Comparison of ENCODE assay signal across 8 cellular contexts in genomic region chr12:104138747-104139186, GRCh38. TPM values are rescaled to one million over a fixed set of nuclear protein-coding genes. Genes with fewer than 3 reads are reported as not detected.
DNase-seq lines count a peak whose midpoint lies in the region; ATAC-seq and TF ChIP-seq lines count a peak whose summit lies in the region.

No MANE protein-coding gene starts in this region.

- DNase-seq in G401 (ENCODE audit: low spot score) (peak; percentile 62), SJCRH30 (peak; percentile 22 to 52), fibroblast of lung (ENCODE audit: low read depth in 2 of 2) (peak in 1 of 2 donors; percentile 17), activated gamma-delta T cell treated with Interleukin-2 at 50 U/mL for 16 hours (no peak)

- H3K36me3 ChIP-seq in SJCRH30 (peaks cover 6% of the 10 kb centered on the region), fibroblast of lung (ENCODE audit: control insufficient read depth, insufficient read depth, low read length) (no peaks in the 10 kb centered on the region), parathyroid adenoma (ENCODE audit: control insufficient read depth, insufficient read depth, low read length) (no peaks in the 10 kb centered on the region)

- no peak for ATAC-seq in GM18517 (IDR thresholded peaks at IDR 0.05; ENCODE audit: unreplicated experiment)
- ATAC-seq in GM21737 (IDR thresholded peaks at IDR 0.05; ENCODE audit: unreplicated experiment), result no peak
- no peak for ATAC-seq in HG03460 (IDR thresholded peaks at IDR 0.05; ENCODE audit: unreplicated experiment)

- 0 out of 2 replicates have a peak, but pooled peaks cover 9% of the 10 kb centered on the region for H3K4me1 ChIP-seq in SJCRH30
- H3K4me1 ChIP-seq in fibroblast of lung (ENCODE audit: control insufficient read depth, extremely low read depth, insufficient read depth, low read length), result peaks cover 9% of the 10 kb centered on the region
- H3K4me1 ChIP-seq in parathyroid adenoma, result peaks cover 14% of the 10 kb centered on the region

- H3K27me3 ChIP-seq in SJCRH30, result no peaks in the 10 kb centered on the region
- H3K27me3 ChIP-seq in fibroblast of lung (ENCODE audit: control insufficient read depth, insufficient read depth, low read length), result no peaks in the 10 kb centered on the region
- H3K27me3 ChIP-seq in parathyroid adenoma (ENCODE audit: control insufficient read depth, insufficient read depth, low read length), result no peaks in the 10 kb centered on the region

- H3K27ac ChIP-seq in SJCRH30 (peak overlapping the region; percentile 79), fibroblast of lung (ENCODE audit: insufficient read depth, low read length) (peak overlapping the region; percentile 61), parathyroid adenoma (peak overlapping the region; percentile 63)

- H3K9ac ChIP-seq in fibroblast of lung (ENCODE audit: insufficient read depth, low read length), result peak overlapping the region; percentile 55
- H3K9ac ChIP-seq in parathyroid adenoma, result no peak overlapping the region

- no peaks in the 10 kb centered on the region for H3K9me3 ChIP-seq in SJCRH30 (replicated peaks)
- no peaks in the 10 kb centered on the region for H3K9me3 ChIP-seq in fibroblast of lung (ENCODE audit: control insufficient read depth, insufficient read depth, low read depth, low read length)
- no peaks in the 10 kb centered on the region for H3K9me3 ChIP-seq in parathyroid adenoma (ENCODE audit: control insufficient read depth, low read length)

- H4K20me1 ChIP-seq in fibroblast of lung (ENCODE audit: control insufficient read depth, extremely low read depth, insufficient read depth, low read length), result peaks cover 1% of the 10 kb centered on the region

- H2AFZ ChIP-seq in fibroblast of lung (ENCODE audit: low read length), result peak overlapping the region; percentile 66
- H2AFZ ChIP-seq in parathyroid adenoma, result peak overlapping the region; percentile 94

- H3K4me2 ChIP-seq in fibroblast of lung (ENCODE audit: extremely low read depth, insufficient read depth, low read length), result peak overlapping the region; percentile 82
- H3K4me2 ChIP-seq in parathyroid adenoma (ENCODE audit: low read length), result peak overlapping the region; percentile 74

- H3K4me3 ChIP-seq in SJCRH30 (peak overlapping the region; percentile 92), fibroblast of lung (replicated peaks in 1 of 4; ENCODE audit: control extremely low read depth in 1 of 4, insufficient read depth in 1 of 4, low read depth in 3 of 4, low read length in 4 of 4) (peak overlapping the region; percentile 22 to 47 (median 26)), parathyroid adenoma (ENCODE audit: low read depth, low read length) (peak overlapping the region; percentile 53)

- TF ChIP-seq CTCF in fibroblast of lung (conservative IDR thresholded peaks at IDR 0.05 in 1 of 2, IDR thresholded peaks at IDR 0.05 in 1 of 2; ENCODE audit: low read depth in 1 of 2, low read length in 2 of 2) (no peak), parathyroid adenoma (IDR thresholded peaks at IDR 0.05) (no peak)

- peaks cover 32% of the 10 kb centered on the region for H3K79me2 ChIP-seq in fibroblast of lung (ENCODE audit: control insufficient read depth, insufficient read depth, low read length)
- H3K79me2 ChIP-seq in parathyroid adenoma, result peaks cover 17% of the 10 kb centered on the region

- in situ Hi-C loops in G401 (cut with HindIII; ENCODE audit: low sequenced_read_pairs), result no loop called here

RNA-seq across cellular contexts. Expression of gene NFYB, which starts 0.8 kb away (rescaled TPM):
- 20.9 and 66.1 TPM in 2 replicates for total RNA-seq in G401 (2014; rRNA removed; shearing (Covaris generic))
- 33.3 and 38.4 TPM in 2 replicates for total RNA-seq in SJCRH30 (2014; rRNA removed; shearing (Covaris generic))
- 32.2 and 48.0 TPM in 2 replicates for total RNA-seq in fibroblast of lung
- 30.0 and 39.9 TPM in 2 replicates for polyA plus RNA-seq in fibroblast of lung
- 23.0 and 29.8 TPM in 2 replicates for polyA plus RNA-seq in fibroblast of lung (2012)
- 1.2 and 2.9 TPM in 2 replicates for polyA minus RNA-seq in fibroblast of lung (ENCODE audit: low replicate concordance)

Comparison
In these comparisons a context has a peak if more than half of its experiments do, and no peak if none do; other contexts are left out.
1. H3K4me3 ChIP-seq: peak in every context shown above with its lines; median percentile 92 in SJCRH30; 53 in parathyroid adenoma; 26 in fibroblast of lung.